In genomic region chr11:32316232-32316631, GRCh38 we compare ENCODE assay signal across 19 cellular contexts.
DNase-seq lines count a peak whose midpoint lies in the region; ATAC-seq, FAIRE-seq and TF ChIP-seq lines count a peak whose summit lies in the region.
"Had no signal": no experiment of that assay in that cellular context is flagged by ENCODE, and none has a peak within 500 bp of the region (broad histone marks: within the 10 kb centered on the region; RNA-seq: fewer than 3 reads in every experiment).

No MANE protein-coding gene starts in this region.

- no peaks in the 10 kb centered on the region for H3K9me3 Mint-ChIP-seq in astrocyte (ENCODE audit: unreplicated experiment)
- H3K9me3 Mint-ChIP-seq: IgD-negative memory B cell had no signal

- H3K4me2 ChIP-seq in astrocyte (ENCODE audit: low read length), result no peak overlapping the region

- peaks cover 13% of the 10 kb centered on the region for H3K27me3 Mint-ChIP-seq in astrocyte (ENCODE audit: low read depth, unreplicated experiment)

- no peak for FAIRE-seq in astrocyte (lab: Jason Lieb, UNC)
- FAIRE-seq: GM12892, H54 had no signal

- H3K4me1 Mint-ChIP-seq in astrocyte (ENCODE audit: low read depth, unreplicated experiment), result peaks cover 9% of the 10 kb centered on the region

- H3K36me3 Mint-ChIP-seq in astrocyte (ENCODE audit: low read depth, unreplicated experiment), result no peaks in the 10 kb centered on the region
- H3K36me3 Mint-ChIP-seq: IgD-negative memory B cell had no signal

- H3K4me1 ChIP-seq in astrocyte (ENCODE audit: insufficient read depth, low read length) (peaks cover 16% of the 10 kb centered on the region), stomach (peaks cover 0 to 15% (median 4%) of the 10 kb centered on the region in 4 donors)
- H3K4me1 ChIP-seq: BE2C had no signal

- H3K9me3 ChIP-seq in astrocyte (ENCODE audit: insufficient read depth, low read depth, low read length) (no peaks in the 10 kb centered on the region), stomach (no peaks in the 10 kb centered on the region)
- H3K9me3 ChIP-seq: BE2C had no signal

- H3K36me3 ChIP-seq in astrocyte (ENCODE audit: insufficient read depth, low read length) (no peaks in the 10 kb centered on the region), stomach (no peaks in the 10 kb centered on the region)
- H3K36me3 ChIP-seq: BE2C had no signal

- ATAC-seq in GM18867 (IDR thresholded peaks at IDR 0.05; ENCODE audit: unreplicated experiment) (peak; percentile 62), HG03442 (IDR thresholded peaks at IDR 0.05; ENCODE audit: unreplicated experiment) (peak; percentile 57), HG02642 (IDR thresholded peaks at IDR 0.05; ENCODE audit: poor library complexity, unreplicated experiment) (no peak), GM21786 (IDR thresholded peaks at IDR 0.05; ENCODE audit: unreplicated experiment) (no peak)
- ATAC-seq: Panc1, SK-N-SH treated with all-trans-retinoic acid at 6 μM for 48 hours had no signal

- H2AFZ ChIP-seq in astrocyte (ENCODE audit: low read depth, low read length), result no peak overlapping the region

- WGBS in stomach, 5 donors, result 79 to 88% (median 81%) methylated on average over 3 of the region's 3 CpGs

- no peak overlapping the region for H3K9ac ChIP-seq in astrocyte (ENCODE audit: low read length)

- no peaks in the 10 kb centered on the region for H3K79me2 ChIP-seq in astrocyte (ENCODE audit: insufficient read depth, low read length)

- no peak overlapping the region for H3K27ac ChIP-seq in astrocyte (ENCODE audit: low read depth, low read length)
- H3K27ac ChIP-seq in stomach, result no peak overlapping the region

- H3K4me3 Mint-ChIP-seq in astrocyte (ENCODE audit: unreplicated experiment), result no peak overlapping the region
- H3K4me3 Mint-ChIP-seq: IgD-negative memory B cell had no signal

- peak; percentile 39 for DNase-seq in GM13976 (ENCODE audit: low spot score)
- no peak for DNase-seq in astrocyte (ENCODE audit: low read depth)
- no peak for DNase-seq in stomach
- no peak for DNase-seq in activated CD4-positive, CD25-positive, alpha-beta regulatory T cell (lab: John Stamatoyannopoulos, UW)
- DNase-seq: BE2C; DMS79 treated with DMSO at 0.1 percent for 48 hours; NCI-H1417; NCI-H2227 treated with DMSO at 0.1 percent for 48 hours; NCI-H510A treated with DMSO at 0.1 percent for 48 hours; NK-92 treated with Interleukin-12 subunit alpha and Interleukin-12 subunit beta, amount 100 ng/mL, for 24 hours had no signal

- TF ChIP-seq CTCF in GM13976 (IDR thresholded peaks at IDR 0.05; ENCODE audit: borderline replicate concordance, control extremely low read depth, extremely low read depth, insufficient read depth, missing control alignments), result no peak
- no peak for TF ChIP-seq CTCF in astrocyte (IDR thresholded peaks at IDR 0.05; ENCODE audit: insufficient read depth, low read depth, low read length)
- TF ChIP-seq CTCF in stomach (IDR thresholded peaks at IDR 0.05), result no peak

- no peaks in the 10 kb centered on the region for H4K20me1 ChIP-seq in astrocyte (ENCODE audit: insufficient read depth, low read length)

- no peak for TF ChIP-seq EP300 in stomach (IDR thresholded peaks at IDR 0.05)

- H3K27ac Mint-ChIP-seq in astrocyte (ENCODE audit: unreplicated experiment), result peak overlapping the region; percentile 63
- H3K27ac Mint-ChIP-seq: IgD-negative memory B cell had no signal

- in situ Hi-C loops in GM13976 (cut with MboI; ENCODE audit: low sequenced_read_pairs, unreplicated experiment), result no loop called here

- intact Hi-C loops in stomach (cut with DNase I; ENCODE audit: low total_unique reads), result no loop called here

- H3K4me3 ChIP-seq in astrocyte (ENCODE audit: insufficient read depth, low read depth, low read length) (no peak overlapping the region), stomach (no peak overlapping the region)

- H3K27me3 ChIP-seq in astrocyte (ENCODE audit: insufficient read depth, low read length), result peaks cover 6% of the 10 kb centered on the region
- H3K27me3 ChIP-seq in stomach, result peaks cover 0 to under 1% (median 0%) of the 10 kb centered on the region in 3 donors
- H3K27me3 ChIP-seq: BE2C had no signal

- no peak for TF ChIP-seq POLR2A in stomach (IDR thresholded peaks at IDR 0.05)

Comparison
In these comparisons a context has a peak if more than half of its experiments do, and no peak if none do; other contexts are left out.
1. ATAC-seq: peak in GM18867 (single experiment) and HG03442 (single experiment); none in HG02642 (single experiment) and GM21786 (single experiment).